8 cellular contexts compared by ENCODE assay signal in genomic region chr2:218291934-218292699, GRCh38.
DNase-seq lines count a peak whose midpoint lies in the region; ATAC-seq lines count a peak whose summit lies in the region.

TMBIM1 (minus strand) TSS chr2:218292503; CDS start chr2:218282141, 10,362 bp downstream.

- DNase-seq in DMS 273 (lab: John Stamatoyannopoulos, UW; ENCODE audit: unreplicated experiment) = peak; percentile 86
- no peak for DNase-seq in DMS 273 treated with DMSO at 0.1 percent for 48 hours (lab: John Stamatoyannopoulos, UW)
- DNase-seq in NCI-H82 treated with DMSO at 0.1 percent for 48 hours (lab: John Stamatoyannopoulos, UW; ENCODE audit: unreplicated experiment) = peak; percentile 30
- peak; percentile 74 for DNase-seq in activated T-cell treated with anti-CD3 and anti-CD28 coated beads for 24 hours (ENCODE audit: low read depth)
- DNase-seq in epithelial cell of prostate (ENCODE audit: low read depth, low spot score) = no peak
- peak; percentile 60 to 61 for DNase-seq in stimulated activated CD8-positive, alpha-beta memory T cell treated with anti-CD3 and anti-CD28 coated beads, Interleukin-7, amount 100 ng/mL, for 1 hour (ENCODE audit: low read depth in 2 of 2)

- peak; percentile 75 for ATAC-seq in HG02840 (IDR thresholded peaks at IDR 0.05; ENCODE audit: low FRiP score, unreplicated experiment)

- H3K9ac ChIP-seq in mucosa of stomach (ENCODE audit: low read length) = peak within 1 kb of the TSS; percentile 99

- peak within 1 kb of the TSS; percentile 99 for H3K27ac ChIP-seq in epithelial cell of prostate

- H3K4me3 ChIP-seq in mucosa of stomach (ENCODE audit: low read length) = peak within 1 kb of the TSS; percentile 93

- H3K36me3 ChIP-seq in mucosa of stomach (ENCODE audit: control insufficient read depth, insufficient read depth, low read length) = no peaks in the 10 kb centered on the region

- H3K4me1 ChIP-seq in mucosa of stomach (ENCODE audit: control insufficient read depth, insufficient read depth, low read length) = peaks cover 85% of the 10 kb centered on the region

- no peaks in the 10 kb centered on the region for H3K9me3 ChIP-seq in mucosa of stomach (ENCODE audit: control insufficient read depth, low read length)

- no peaks in the 10 kb centered on the region for H3K27me3 ChIP-seq in mucosa of stomach (ENCODE audit: control insufficient read depth, insufficient read depth, low read length)

Comparison
In these comparisons a context has a peak if more than half of its experiments do, and no peak if none do; other contexts are left out.
1. DNase-seq: peak in DMS 273 (single experiment), NCI-H82 treated with DMSO at 0.1 percent for 48 hours (single experiment), activated T-cell treated with anti-CD3 and anti-CD28 coated beads for 24 hours (single experiment) and stimulated activated CD8-positive, alpha-beta memory T cell treated with anti-CD3 and anti-CD28 coated beads, Interleukin-7, amount 100 ng/mL, for 1 hour (2 of 2); none in DMS 273 treated with DMSO at 0.1 percent for 48 hours (single experiment) and epithelial cell of prostate (single experiment).